In the genomic region with DNA sequence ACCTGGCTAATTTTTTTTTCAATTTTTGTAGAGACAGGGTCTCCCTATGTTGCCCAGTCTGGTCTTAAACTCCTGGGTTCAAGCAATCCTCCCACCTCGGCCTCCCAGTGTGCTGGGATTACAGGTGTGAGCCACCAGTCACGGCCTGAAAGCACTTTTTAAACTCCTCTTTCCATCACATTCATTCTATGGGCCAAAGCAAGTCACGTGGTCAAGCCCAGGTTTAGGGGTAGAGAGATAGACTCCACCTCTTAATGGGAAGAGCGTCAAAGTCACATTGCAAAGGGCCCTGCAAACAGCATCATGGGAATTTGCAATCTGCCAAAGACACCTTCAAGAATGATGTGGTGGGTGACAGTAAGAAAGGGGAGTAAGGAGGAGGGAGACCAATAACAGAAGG, we compare ENCODE assay signal across 34 cellular contexts. TPM values are rescaled to one million over a fixed set of nuclear protein-coding genes. Genes with fewer than 3 reads are reported as not detected.
"Had no signal": no experiment of that assay in that cellular context is flagged by ENCODE, and none has a peak within 500 bp of the region (broad histone marks: within the 10 kb centered on the region; RNA-seq: fewer than 3 reads in every experiment).

No MANE protein-coding gene starts in this region.

- H3K27me3 ChIP-seq: adrenal gland, body of pancreas, brain microvascular endothelial cell, breast epithelium had no signal

- ATAC-seq: activated CD4-positive, alpha-beta T cell treated with anti-CD3 and anti-CD28 coated beads for 36 hours; activated naive CD4-positive, alpha-beta T cell treated with anti-CD3 and anti-CD28 coated beads, Interleukin-2, amount 50 U/mL, for 72 hours; activated T-cell treated with anti-CD3 and anti-CD28 coated beads, Interleukin-2, amount 50 U/mL, for 4 hours; activated T-cell treated with anti-CD3 and anti-CD28 coated beads, Interleukin-2, amount 50 U/mL, for 72 hours; activated T-helper 17 cell treated with anti-CD3 and anti-CD28 coated beads, Interleukin-2, amount 50 U/mL, for 72 hours; body of pancreas had no signal

- H3K4me3 ChIP-seq: adrenal gland, body of pancreas, breast epithelium had no signal

- DNase-seq: activated B cell treated with CpG ODN at 0.5 μM for 24 hours; activated CD4-positive, alpha-beta memory T cell treated with anti-CD3 and anti-CD28 coated beads, Interleukin-2, amount 10 ng/mL, durations not matched to agents 7 days and 5 days; activated CD4-positive, alpha-beta T cell treated with anti-CD3 and anti-CD28 coated beads for 1 hour; activated CD4-positive, alpha-beta T cell treated with anti-CD3 and anti-CD28 coated beads for 36 hours; activated CD4-positive, alpha-beta T cell treated with anti-CD3 and anti-CD28 coated beads for 48 hours; activated CD4-positive, alpha-beta T cell treated with anti-CD3 and anti-CD28 coated beads, Interleukin-2, amount 10 ng/mL, durations not matched to agents 7 days and 5 days; activated CD4-positive, alpha-beta T cell treated with anti-CD3 and anti-CD28 coated beads, Interleukin-2, amount 50 U/mL, for 48 hours; activated CD8-positive, alpha-beta memory T cell treated with anti-CD3 and anti-CD28 coated beads, Interleukin-2, amount 50 U/mL, for 4 hours; activated effector memory CD4-positive, alpha-beta T cell treated with anti-CD3 and anti-CD28 coated beads, Interleukin-2, amount 50 U/mL, for 16 hours; activated gamma-delta T cell treated with Interleukin-2 at 50 U/mL for 16 hours; activated naive CD4-positive, alpha-beta T cell; activated naive CD4-positive, alpha-beta T cell treated with anti-CD3 and anti-CD28 coated beads for 36 hours; activated naive CD4-positive, alpha-beta T cell treated with anti-CD3 and anti-CD28 coated beads, Interleukin-2, amount 50 U/mL, for 16 hours; activated naive CD8-positive, alpha-beta T cell treated with anti-CD3 and anti-CD28 coated beads for 36 hours; activated T-cell treated with anti-CD3 and anti-CD28 coated beads for 4 hours; activated T-cell treated with anti-CD3 and anti-CD28 coated beads, Interleukin-2, amount 50 U/mL, for 1 hour; activated T-cell treated with anti-CD3 and anti-CD28 coated beads, Interleukin-2, amount 50 U/mL, for 4 hours; activated T-cell treated with anti-CD3 and anti-CD28 coated beads, Interleukin-2, amount 50 U/mL, for 72 hours; amniotic stem cell; aorta; body of pancreas; brain microvascular endothelial cell; central memory CD4-positive, alpha-beta T cell; T-helper 1 cell; T-helper 2 cell; T-helper 9 cell had no signal

- FAIRE-seq: astrocyte, TTC549 had no signal

- H3K36me3 ChIP-seq: adrenal gland, brain microvascular endothelial cell, breast epithelium had no signal

- H3K4me1 ChIP-seq: adrenal gland, breast epithelium had no signal

- H3K9me3 ChIP-seq: adrenal gland, body of pancreas, breast epithelium had no signal

- H3K27ac ChIP-seq: adrenal gland, body of pancreas, brain microvascular endothelial cell, breast epithelium had no signal

RNA-seq across cellular contexts. Expression of a gene that starts 7.1 kb away (rescaled TPM):
- total RNA-seq: activated B cell treated with CpG ODN at 0.5 μM for 24 hours; activated CD4-positive, alpha-beta T cell treated with anti-CD3 and anti-CD28 coated beads for 36 hours; activated CD4-positive, alpha-beta T cell treated with anti-CD3 and anti-CD28 coated beads, Interleukin-2, amount 10 ng/mL, durations not matched to agents 7 days and 5 days; activated CD8-positive, alpha-beta memory T cell treated with anti-CD3 and anti-CD28 coated beads for 36 hours; activated naive CD4-positive, alpha-beta T cell treated with anti-CD3 and anti-CD28 coated beads for 36 hours; activated naive CD4-positive, alpha-beta T cell treated with anti-CD3 and anti-CD28 coated beads, Interleukin-2, amount 50 U/mL, for 72 hours; activated naive CD8-positive, alpha-beta T cell treated with anti-CD3 and anti-CD28 coated beads for 36 hours; activated T-cell treated with anti-CD3 and anti-CD28 coated beads, Interleukin-2, amount 50 U/mL, for 4 hours; activated T-cell treated with anti-CD3 and anti-CD28 coated beads, Interleukin-2, amount 50 U/mL, for 72 hours; activated T-helper 1 cell treated with anti-CD3 and anti-CD28 coated beads, Interleukin-12 subunit alpha, Interleukin-12 subunit beta, Interleukin-2, Interleukin-4 antibody, amounts not matched to agents 30 ng/mL and 10 ng/mL and 1 ng/mL, durations not matched to agents 14 hours and 24 hours and 36 hours; astrocyte; body of pancreas had no signal

RNA-seq across cellular contexts. Expression of a gene that starts 31.8 kb away (rescaled TPM):
- total RNA-seq: activated B cell treated with CpG ODN at 0.5 μM for 24 hours; activated CD4-positive, alpha-beta T cell treated with anti-CD3 and anti-CD28 coated beads for 36 hours; activated CD4-positive, alpha-beta T cell treated with anti-CD3 and anti-CD28 coated beads, Interleukin-2, amount 10 ng/mL, durations not matched to agents 7 days and 5 days; activated CD8-positive, alpha-beta memory T cell treated with anti-CD3 and anti-CD28 coated beads for 36 hours; activated naive CD4-positive, alpha-beta T cell treated with anti-CD3 and anti-CD28 coated beads for 36 hours; activated naive CD4-positive, alpha-beta T cell treated with anti-CD3 and anti-CD28 coated beads, Interleukin-2, amount 50 U/mL, for 72 hours; activated naive CD8-positive, alpha-beta T cell treated with anti-CD3 and anti-CD28 coated beads for 36 hours; activated T-cell treated with anti-CD3 and anti-CD28 coated beads, Interleukin-2, amount 50 U/mL, for 4 hours; activated T-cell treated with anti-CD3 and anti-CD28 coated beads, Interleukin-2, amount 50 U/mL, for 72 hours; activated T-helper 1 cell treated with anti-CD3 and anti-CD28 coated beads, Interleukin-12 subunit alpha, Interleukin-12 subunit beta, Interleukin-2, Interleukin-4 antibody, amounts not matched to agents 30 ng/mL and 10 ng/mL and 1 ng/mL, durations not matched to agents 14 hours and 24 hours and 36 hours; activated T-helper 17 cell treated with anti-CD3 and anti-CD28 coated beads, Interleukin-2, amount 50 U/mL, for 72 hours; body of pancreas had no signal

RNA-seq across cellular contexts. Expression of a gene that starts 43.0 kb away (rescaled TPM):
- total RNA-seq: activated B cell treated with CpG ODN at 0.5 μM for 24 hours; activated CD4-positive, alpha-beta memory T cell treated with anti-CD3 and anti-CD28 coated beads, Interleukin-2, amount 10 ng/mL, durations not matched to agents 7 days and 5 days; activated CD4-positive, alpha-beta T cell treated with anti-CD3 and anti-CD28 coated beads for 36 hours; activated CD4-positive, alpha-beta T cell treated with anti-CD3 and anti-CD28 coated beads, Interleukin-2, amount 10 ng/mL, durations not matched to agents 7 days and 5 days; activated CD8-positive, alpha-beta memory T cell treated with anti-CD3 and anti-CD28 coated beads for 36 hours; activated naive CD4-positive, alpha-beta T cell treated with anti-CD3 and anti-CD28 coated beads for 36 hours; activated naive CD4-positive, alpha-beta T cell treated with anti-CD3 and anti-CD28 coated beads, Interleukin-2, amount 50 U/mL, for 72 hours; activated naive CD8-positive, alpha-beta T cell treated with anti-CD3 and anti-CD28 coated beads for 36 hours; activated T-cell treated with anti-CD3 and anti-CD28 coated beads, Interleukin-2, amount 50 U/mL, for 4 hours; activated T-cell treated with anti-CD3 and anti-CD28 coated beads, Interleukin-2, amount 50 U/mL, for 72 hours; activated T-helper 1 cell treated with anti-CD3 and anti-CD28 coated beads, Interleukin-12 subunit alpha, Interleukin-12 subunit beta, Interleukin-2, Interleukin-4 antibody, amounts not matched to agents 30 ng/mL and 10 ng/mL and 1 ng/mL, durations not matched to agents 14 hours and 24 hours and 36 hours; activated T-helper 17 cell treated with anti-CD3 and anti-CD28 coated beads, Interleukin-2, amount 50 U/mL, for 72 hours had no signal
